In genomic region chr9:31847963-31848362, GRCh38 we compare ENCODE assay signal across 18 cellular contexts.
A peak's percentile ranks its signal among the peaks of the same experiment; 100 is the strongest.
DNase-seq lines count a peak whose midpoint lies in the region; ATAC-seq and TF ChIP-seq lines count a peak whose summit lies in the region.
"Had no signal": no experiment of that assay in that cellular context is flagged by ENCODE, and none has a peak within 500 bp of the region (broad histone marks: within the 10 kb centered on the region; RNA-seq: fewer than 3 reads in every experiment).

No MANE protein-coding gene starts in this region.

- no peak overlapping the region for H3K4me3 Mint-ChIP-seq in stimulated activated naive B cell treated with anti-CD40 and anti-IgM and Interleukin-4, amounts not matched to agents 10 μg/mL and 1 μg/mL and 100 μg/mL, for 72 hours
- H3K4me3 Mint-ChIP-seq: CD8-positive, alpha-beta memory T cell had no signal

- no peaks in the 10 kb centered on the region for H3K4me1 Mint-ChIP-seq in stimulated activated naive B cell treated with anti-CD40 and anti-IgM and Interleukin-4, amounts not matched to agents 10 μg/mL and 1 μg/mL and 100 μg/mL, for 72 hours
- H3K4me1 Mint-ChIP-seq: CD8-positive, alpha-beta memory T cell had no signal

- peak overlapping the region; percentile 67 for H3K4me2 ChIP-seq in HCT116 (ENCODE audit: low read length)

- POLR2A ChIA-PET in HCT116 (lab: Charles Lee): interaction anchor here (1.0 kb wide), 1 partner anchor 10 kb away, joined by 4 read pairs; no protein-coding TSS in a partner anchor

- no peaks in the 10 kb centered on the region for H3K27me3 Mint-ChIP-seq in stimulated activated naive B cell treated with anti-CD40 and anti-IgM and Interleukin-4, amounts not matched to agents 10 μg/mL and 1 μg/mL and 100 μg/mL, for 72 hours
- H3K27me3 Mint-ChIP-seq: CD8-positive, alpha-beta memory T cell had no signal

- no peaks in the 10 kb centered on the region for H3K9me3 Mint-ChIP-seq in stimulated activated naive B cell treated with anti-CD40 and anti-IgM and Interleukin-4, amounts not matched to agents 10 μg/mL and 1 μg/mL and 100 μg/mL, for 72 hours

- H3K27ac ChIP-seq in HCT116 (ENCODE audit: low read depth, low read length): peak overlapping the region; percentile 37; the same call in 1 of the 2 replicates
- H3K27ac ChIP-seq: GM23248, HL-60 had no signal

- DNase-seq in DMS114 treated with DMSO at 0.1 percent for 48 hours (lab: John Stamatoyannopoulos, UW; ENCODE audit: unreplicated experiment) (peak; percentile 46), HCT116 (ENCODE audit: low read depth, low spot score) (peak; percentile 21), RKO (ENCODE audit: low spot score) (peak; percentile 25), foreskin melanocyte (peak; percentile 1), activated T-cell treated with anti-CD3 and anti-CD28 coated beads for 4 hours (no peak)
- DNase-seq in stimulated activated naive B cell treated with anti-CD40 and anti-IgM and Interleukin-4, amounts not matched to agents 10 μg/mL and 1 μg/mL and 100 μg/mL, for 72 hours: no peak
- no peak for DNase-seq in stimulated activated CD4-positive, alpha-beta T cell treated with anti-CD3 and anti-CD28 coated beads, Interleukin-4, amount 100 ng/mL, for 1 hour
- DNase-seq: Calu3; CD8-positive, alpha-beta memory T cell; DMS79 treated with DMSO at 0.1 percent for 48 hours; GM23248; HCEC 1CT; KG1; MV-4-11; NCI-H1694 treated with DMSO at 0.1 percent for 48 hours; NCI-H446 treated with DMSO at 0.1 percent for 48 hours; NCI-H526 treated with DMSO at 0.1 percent for 48 hours had no signal

- H3K36me3 Mint-ChIP-seq in stimulated activated naive B cell treated with anti-CD40 and anti-IgM and Interleukin-4, amounts not matched to agents 10 μg/mL and 1 μg/mL and 100 μg/mL, for 72 hours: no peaks in the 10 kb centered on the region
- H3K36me3 Mint-ChIP-seq: CD8-positive, alpha-beta memory T cell had no signal

- RAD21 ChIA-PET in HCT116 (lab: Charles Lee; ENCODE audit: low non-redundant PET in 1 of 2, low total read pairs in 2 of 2, uncharacterized antibody in 2 of 2, unreplicated experiment in 2 of 2): no interaction called here

- H3K9me3 ChIP-seq in HCT116 (ENCODE audit: control insufficient read depth in 1 of 2, insufficient read depth in 1 of 2, low read depth in 1 of 2, low read length in 2 of 2): no peaks in the 10 kb centered on the region; a peak in 2 of 4 replicates

- CTCF ChIA-PET in HCT116 (lab: Charles Lee): no interaction called here

- peak overlapping the region; percentile 67 to 69 for H3K4me3 ChIP-seq in HCT116 (replicated peaks in 1 of 2; ENCODE audit: low read depth in 1 of 2, low read length in 2 of 2)
- H3K4me3 ChIP-seq: GM23248 had no signal

- TSS peak; percentile 99 for BruUV-seq in HCT116 (replicated peaks; lab: Mats Ljungman, UMichigan)

- H3K9ac ChIP-seq in HCT116 (ENCODE audit: low read length): peak overlapping the region; percentile 84
- H3K9ac ChIP-seq: GM23248 had no signal

- H3K79me2 ChIP-seq in HCT116 (ENCODE audit: insufficient read depth, low read length): peaks cover 43% of the 10 kb centered on the region

- no peaks in the 10 kb centered on the region for H3K27me3 ChIP-seq in HCT116 (ENCODE audit: insufficient read depth, low read length)

- TF ChIP-seq CTCF in HCT116 (IDR thresholded peaks at IDR 0.05 in 2 of 3, conservative IDR thresholded peaks at IDR 0.05 in 1 of 3; ENCODE audit: borderline replicate concordance in 1 of 3, insufficient read depth in 1 of 3, low read depth in 2 of 3, low read length in 2 of 3): no peak

- no peak overlapping the region for H3K27ac Mint-ChIP-seq in stimulated activated naive B cell treated with anti-CD40 and anti-IgM and Interleukin-4, amounts not matched to agents 10 μg/mL and 1 μg/mL and 100 μg/mL, for 72 hours
- H3K27ac Mint-ChIP-seq: CD8-positive, alpha-beta memory T cell had no signal

- ATAC-seq in HCT116: peak; percentile 77
- no peak for ATAC-seq in stimulated activated naive B cell treated with anti-CD40 and anti-IgM and Interleukin-4, amounts not matched to agents 10 μg/mL and 1 μg/mL and 100 μg/mL, for 72 hours (replicated peaks)

- peak overlapping the region; percentile 26 for H2AFZ ChIP-seq in HCT116 (ENCODE audit: low read depth, low read length, poor library complexity, severe bottlenecking)
- H2AFZ ChIP-seq: GM23248 had no signal

- H3K36me3 ChIP-seq in HCT116 (ENCODE audit: control insufficient read depth in 1 of 2, insufficient read depth in 2 of 2, low read length in 2 of 2): no peaks in the 10 kb centered on the region

- H3K9me2 ChIP-seq in HCT116 (ENCODE audit: insufficient read depth): no peaks in the 10 kb centered on the region

- no peak for TF ChIP-seq POLR2A in HCT116 (IDR thresholded peaks at IDR 0.05; ENCODE audit: borderline replicate concordance, extremely low read depth, insufficient read depth, insufficient read length)

- no peak for TF ChIP-seq RAD21 in HCT116 (IDR thresholded peaks at IDR 0.05; ENCODE audit: low read depth)

- intact Hi-C loops in HCT116 (cut with micrococcal nuclease): loop anchor here (5.0 kb wide), 1 partner anchor 484 kb away; no protein-coding TSS in a partner anchor

- H3K4me1 ChIP-seq in HCT116 (ENCODE audit: control insufficient read depth in 1 of 2, insufficient read depth in 2 of 2, low read length in 2 of 2): peaks cover 3 to 13% of the 10 kb centered on the region in 2 experiments; a peak in 2 of 4 replicates

- H4K20me1 ChIP-seq in HCT116 (ENCODE audit: insufficient read depth): no peaks in the 10 kb centered on the region

TF ChIP-seq in HCT116, 20 proteins besides CTCF, POLR2A, EP300 and RAD21:
- TF ChIP-seq SRF (IDR thresholded peaks at IDR 0.05; ENCODE audit: low read depth) (no peak), YY1 (IDR thresholded peaks at IDR 0.05; ENCODE audit: extremely low read depth, insufficient replicate concordance, low read depth, low read length) (peak; percentile 73), EZH2 (IDR thresholded peaks at IDR 0.05) (no peak), ZNF274 (IDR thresholded peaks at IDR 0.05; ENCODE audit: low read depth, low read length) (no peak)

Comparison
In these comparisons a context has a peak if more than half of its experiments do, and no peak if none do; other contexts are left out.
1. DNase-seq: peak in DMS114 treated with DMSO at 0.1 percent for 48 hours (single experiment), HCT116 (single experiment), RKO (single experiment) and foreskin melanocyte (single experiment); none in activated T-cell treated with anti-CD3 and anti-CD28 coated beads for 4 hours (single experiment), stimulated activated naive B cell treated with anti-CD40 and anti-IgM and Interleukin-4, amounts not matched to agents 10 μg/mL and 1 μg/mL and 100 μg/mL, for 72 hours (single experiment) and stimulated activated CD4-positive, alpha-beta T cell treated with anti-CD3 and anti-CD28 coated beads, Interleukin-4, amount 100 ng/mL, for 1 hour (single experiment).